Comparison of ENCODE assay signal across 8 cellular contexts in the genomic region with DNA sequence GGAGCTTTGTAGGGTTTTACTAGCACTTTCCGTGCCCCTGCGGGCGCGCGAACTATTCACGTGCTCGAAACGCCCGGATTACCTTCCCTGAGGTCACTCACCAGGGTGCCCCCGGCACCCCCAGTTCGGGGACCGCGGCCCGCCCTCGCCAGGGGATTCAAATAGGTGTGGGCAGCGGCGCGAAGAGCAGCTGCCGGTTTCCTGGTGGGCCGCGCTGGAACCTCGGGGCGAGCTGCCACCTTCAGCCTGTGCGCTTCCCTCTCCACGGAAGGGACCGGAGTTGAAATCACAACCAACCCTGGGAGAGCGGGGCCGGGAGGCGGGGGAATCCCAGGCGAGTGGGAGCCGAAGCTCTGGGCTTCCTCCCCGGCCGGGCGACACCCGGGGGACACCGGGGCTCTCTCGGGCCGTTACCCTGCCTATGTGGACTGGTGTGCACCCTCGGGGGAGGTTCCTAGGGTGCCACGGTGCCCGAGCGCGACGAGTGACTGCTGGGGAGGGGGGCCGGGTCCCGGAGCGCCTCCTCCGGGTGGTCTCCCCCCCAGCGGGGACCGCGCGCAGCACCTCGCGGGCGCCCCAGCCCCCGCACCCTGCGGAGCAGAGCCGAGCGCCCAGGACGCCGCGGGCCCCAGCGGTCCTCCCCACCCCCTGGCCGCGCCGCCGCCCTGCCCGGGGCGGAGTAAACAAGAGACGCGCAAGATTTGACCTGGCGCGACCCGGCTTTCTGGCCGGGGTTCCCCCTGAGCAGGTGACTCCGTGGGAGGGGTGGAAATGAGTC. TPM values are rescaled to one million over a fixed set of nuclear protein-coding genes. Genes with fewer than 3 reads are reported as not detected.
DNase-seq lines count a peak whose midpoint lies in the region; ATAC-seq, FAIRE-seq and TF ChIP-seq lines count a peak whose summit lies in the region.

No MANE protein-coding gene starts in this region.

- CTCF ChIA-PET in endothelial cell of umbilical vein (lab: Charles Lee): interaction anchor here (1.0 to 1.2 kb wide), 6 partner anchors 75 to 480 kb away, joined by 3 to 10 read pairs (median 4); no protein-coding TSS in a partner anchor

- H3K9ac ChIP-seq in endothelial cell of umbilical vein (replicated peaks; ENCODE audit: extremely low read depth, insufficient read depth, low read length): peak overlapping the region; percentile 96

- peak overlapping the region; percentile 98 for H3K4me2 ChIP-seq in endothelial cell of umbilical vein (ENCODE audit: insufficient read depth, low read length)

- peak overlapping the region; percentile 84 for H2AFZ ChIP-seq in endothelial cell of umbilical vein (ENCODE audit: low read depth, low read length)

- no peaks in the 10 kb centered on the region for H3K9me1 ChIP-seq in endothelial cell of umbilical vein (replicated peaks; ENCODE audit: control insufficient read depth, extremely low read depth, insufficient read depth, low read length)

- intact Hi-C loops in endothelial cell of umbilical vein (cut with micrococcal nuclease): loop anchor here (1.0 to 10.0 kb wide), 14 partner anchors 20 to 802 kb away; a partner anchor contains a TSS

- FAIRE-seq in endothelial cell of umbilical vein (lab: Jason Lieb, UNC): no peak

- H3K27me3 ChIP-seq in endothelial cell of umbilical vein (ENCODE audit: control insufficient read depth in 2 of 2, insufficient read depth in 2 of 2, low read length in 2 of 2) (no peaks in the 10 kb centered on the region), mononuclear cell (ENCODE audit: insufficient read depth, low read length) (no peaks in the 10 kb centered on the region)

- H3K4me1 ChIP-seq in endothelial cell of umbilical vein (ENCODE audit: control insufficient read depth, extremely low read depth, insufficient read depth, low read length): peaks cover 17% of the 10 kb centered on the region
- peaks cover 31% of the 10 kb centered on the region for H3K4me1 ChIP-seq in mononuclear cell (ENCODE audit: insufficient read depth, low read length)

- no peak for TF ChIP-seq CTCF in endothelial cell of umbilical vein (IDR thresholded peaks at IDR 0.05; ENCODE audit: extremely low read depth in 1 of 2, insufficient read depth in 1 of 2, low read depth in 1 of 2, low read length in 2 of 2)

- DNase-seq in NCI-H345 (lab: John Stamatoyannopoulos, UW) (peak; percentile 62), endothelial cell of umbilical vein (ENCODE audit: low read depth, low spot score) (peak; percentile 82), COLO829 (ENCODE audit: low spot score) (no peak)
- DNase-seq in activated CD8-positive, alpha-beta memory T cell treated with anti-CD3 and anti-CD28 coated beads, Interleukin-2, amount 50 U/mL, for 4 hours: peak; percentile 80
- peak; percentile 40 to 65 for DNase-seq in stimulated activated CD8-positive, alpha-beta memory T cell treated with anti-CD3 and anti-CD28 coated beads, Interleukin-4, amount 100 ng/mL, for 4 hours (ENCODE audit: low read depth in 2 of 2, low spot score in 1 of 2)

- dilution Hi-C loops in endothelial cell of umbilical vein (cut with MboI; ENCODE audit: extremely low pct_ligation_motif_present, low sequenced_read_pairs): no loop called here

- no peaks in the 10 kb centered on the region for H3K9me3 ChIP-seq in endothelial cell of umbilical vein (replicated peaks; ENCODE audit: control insufficient read depth, insufficient read depth, low read length)
- H3K9me3 ChIP-seq in mononuclear cell (ENCODE audit: low read depth, low read length): no peaks in the 10 kb centered on the region

- no peaks in the 10 kb centered on the region for H3K36me3 ChIP-seq in endothelial cell of umbilical vein (ENCODE audit: control insufficient read depth in 2 of 2, extremely low read depth in 1 of 2, insufficient read depth in 2 of 2, low read length in 2 of 2)

- no peak for TF ChIP-seq POLR2A in endothelial cell of umbilical vein (IDR thresholded peaks at IDR 0.05; ENCODE audit: low read depth, low read length)

- H3K79me2 ChIP-seq in endothelial cell of umbilical vein (ENCODE audit: control insufficient read depth, insufficient read depth, low read length): no peaks in the 10 kb centered on the region

- POLR2A ChIA-PET in endothelial cell of umbilical vein (lab: Charles Lee): interaction anchor here (0.9 kb wide), 1 partner anchor 62 kb away, joined by 3 read pairs; no protein-coding TSS in a partner anchor

- ATAC-seq in GM18508 (IDR thresholded peaks at IDR 0.05; ENCODE audit: insufficient read depth, unreplicated experiment) (peak; percentile 30), HG02759 (IDR thresholded peaks at IDR 0.05; ENCODE audit: unreplicated experiment) (peak; percentile 61)

- peak overlapping the region; percentile 58 to 91 (median 85) for H3K4me3 ChIP-seq in endothelial cell of umbilical vein (replicated peaks in 1 of 3; ENCODE audit: insufficient read depth in 1 of 3, low read depth in 1 of 3, low read length in 3 of 3)
- peak overlapping the region; percentile 83 for H3K4me3 ChIP-seq in mononuclear cell (ENCODE audit: low read length)

- H3K27ac ChIP-seq in endothelial cell of umbilical vein (ENCODE audit: insufficient read depth, low read depth, low read length): peak overlapping the region; percentile 85

- no peaks in the 10 kb centered on the region for H4K20me1 ChIP-seq in endothelial cell of umbilical vein (replicated peaks; ENCODE audit: control insufficient read depth, extremely low read depth, insufficient read depth, low read length)

- no TSS peak for BruUV-seq in endothelial cell of umbilical vein (replicated peaks; lab: Mats Ljungman, UMichigan)

TF ChIP-seq in endothelial cell of umbilical vein, 7 proteins besides CTCF, POLR2A, EP300 and RAD21:
- no peak for TF ChIP-seq JUN (IDR thresholded peaks at IDR 0.05; ENCODE audit: borderline replicate concordance, insufficient read depth, insufficient read length, low read depth)
- no peak for TF ChIP-seq EZH2 (IDR thresholded peaks at IDR 0.05; ENCODE audit: borderline replicate concordance, low read depth, low read length, severe bottlenecking)
- TF ChIP-seq FOS (IDR thresholded peaks at IDR 0.05; ENCODE audit: borderline replicate concordance, insufficient read depth, low read length): no peak
- no peak for TF ChIP-seq POLR2AphosphoS5 (IDR thresholded peaks at IDR 0.05; ENCODE audit: insufficient read depth, low read depth, low read length)
- no peak for TF ChIP-seq GATA2 (IDR thresholded peaks at IDR 0.05; ENCODE audit: insufficient read depth, insufficient read length, low read depth, low read length)
- TF ChIP-seq, protein P1, sequence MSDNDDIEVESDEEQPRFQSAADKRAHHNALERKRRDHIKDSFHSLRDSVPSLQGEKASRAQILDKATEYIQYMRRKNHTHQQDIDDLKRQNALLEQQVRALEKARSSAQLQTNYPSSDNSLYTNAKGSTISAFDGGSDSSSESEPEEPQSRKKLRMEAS (IDR thresholded peaks at IDR 0.05; ENCODE audit: insufficient read depth, insufficient read length): no peak
- TF ChIP-seq MYC (IDR thresholded peaks at IDR 0.05; ENCODE audit: low read depth, low read length): no peak
TF ChIP-seq in endothelial cell of umbilical vein: peak in this region for 0.

RNA-seq across cellular contexts. Expression of a gene that starts 2.1 kb away (rescaled TPM):
- total RNA-seq in endothelial cell of umbilical vein: 4.7 and 5.2 TPM in 2 replicates
- 0.86 and 1.3 TPM in 2 replicates for polyA plus RNA-seq in endothelial cell of umbilical vein
- polyA plus RNA-seq in endothelial cell of umbilical vein (2011; cell fraction: cytosol; rRNA removed): 1.3 TPM in 2 replicates
- polyA plus RNA-seq in endothelial cell of umbilical vein (2011; cell fraction: nucleus; rRNA removed): 2.4 and 2.9 TPM in 2 replicates
- polyA plus RNA-seq in endothelial cell of umbilical vein (2012): 2.7 and 3.0 TPM in 2 replicates
- polyA minus RNA-seq in endothelial cell of umbilical vein: 4.3 and 4.9 TPM in 2 replicates
- polyA minus RNA-seq in endothelial cell of umbilical vein (2011; cell fraction: cytosol; rRNA and poly(A)+ RNA removed): 2.6 TPM
- 5.4 and 5.8 TPM in 2 replicates for polyA minus RNA-seq in endothelial cell of umbilical vein (2011; cell fraction: nucleus; rRNA and poly(A)+ RNA removed)
- 32.0 TPM for total RNA-seq in mononuclear cell
